ENCODE assay signal across 8 cellular contexts in genomic region chr10:91758303-91759146, GRCh38. TPM values are rescaled to one million over a fixed set of nuclear protein-coding genes. Genes with fewer than 3 reads are reported as not detected.
A peak's percentile ranks its signal among the peaks of the same experiment; 100 is the strongest.
DNase-seq lines count a peak whose midpoint lies in the region; ATAC-seq and TF ChIP-seq lines count a peak whose summit lies in the region.

No MANE protein-coding gene starts in this region.

- no peak overlapping the region for H3K27ac Mint-ChIP-seq in activated CD8-positive, alpha-beta T cell treated with anti-CD3 and anti-CD28 coated beads, Interleukin-2, amount 10 ng/mL, durations not matched to agents 7 days and 5 days
- no peak overlapping the region for H3K27ac Mint-ChIP-seq in stimulated activated memory B cell treated with anti-CD40 and anti-IgM and Interleukin-4, amounts not matched to agents 10 μg/mL and 1 μg/mL and 100 μg/mL, for 72 hours

- H3K4me3 Mint-ChIP-seq in activated CD8-positive, alpha-beta T cell treated with anti-CD3 and anti-CD28 coated beads, Interleukin-2, amount 10 ng/mL, durations not matched to agents 7 days and 5 days: no peak overlapping the region
- no peak overlapping the region for H3K4me3 Mint-ChIP-seq in stimulated activated memory B cell treated with anti-CD40 and anti-IgM and Interleukin-4, amounts not matched to agents 10 μg/mL and 1 μg/mL and 100 μg/mL, for 72 hours

- H3K4me1 ChIP-seq in left ventricle myocardium inferior: no peaks in the 10 kb centered on the region

- no peak for DNase-seq in Right ventricle myocardium superior
- no peak for DNase-seq in Right ventricle myocardium inferior (ENCODE audit: missing footprints)
- DNase-seq in NCI-H1694 (lab: John Stamatoyannopoulos, UW): peak; percentile 46
- DNase-seq in activated CD8-positive, alpha-beta T cell treated with anti-CD3 and anti-CD28 coated beads, Interleukin-2, amount 10 ng/mL, durations not matched to agents 7 days and 5 days: no peak
- DNase-seq in left ventricle myocardium inferior: no peak
- no peak for DNase-seq in posterior vena cava (ENCODE audit: low spot score)

- CTCF ChIA-PET in activated CD8-positive, alpha-beta T cell treated with anti-CD3 and anti-CD28 coated beads, Interleukin-2, amount 10 ng/mL, durations not matched to agents 7 days and 5 days (lab: Charles Lee): interaction anchor here (0.7 to 4.2 kb wide), 13 partner anchors 9 to 612 kb away, joined by 3 to 27 read pairs (median 4); partner anchors contain the start of genes BTAF1, FGFBP3 and TNKS2

- H3K9me3 Mint-ChIP-seq in activated CD8-positive, alpha-beta T cell treated with anti-CD3 and anti-CD28 coated beads, Interleukin-2, amount 10 ng/mL, durations not matched to agents 7 days and 5 days (ENCODE audit: insufficient read depth): no peaks in the 10 kb centered on the region
- no peaks in the 10 kb centered on the region for H3K9me3 Mint-ChIP-seq in stimulated activated memory B cell treated with anti-CD40 and anti-IgM and Interleukin-4, amounts not matched to agents 10 μg/mL and 1 μg/mL and 100 μg/mL, for 72 hours

- H3K27ac ChIP-seq in left ventricle myocardium inferior (replicated peaks): no peak overlapping the region

- peaks cover 37% of the 10 kb centered on the region for H3K27me3 Mint-ChIP-seq in activated CD8-positive, alpha-beta T cell treated with anti-CD3 and anti-CD28 coated beads, Interleukin-2, amount 10 ng/mL, durations not matched to agents 7 days and 5 days (ENCODE audit: low read depth)
- H3K27me3 Mint-ChIP-seq in stimulated activated memory B cell treated with anti-CD40 and anti-IgM and Interleukin-4, amounts not matched to agents 10 μg/mL and 1 μg/mL and 100 μg/mL, for 72 hours: peaks cover 9% of the 10 kb centered on the region

- H3K36me3 ChIP-seq in left ventricle myocardium inferior: no peaks in the 10 kb centered on the region

- ATAC-seq in Right ventricle myocardium superior (ENCODE audit: poor library complexity) (peak; percentile 75), Right ventricle myocardium inferior (no peak), GM19324 (IDR thresholded peaks at IDR 0.05; ENCODE audit: low FRiP score, unreplicated experiment) (no peak)
- peak; percentile 58 for ATAC-seq in activated CD8-positive, alpha-beta T cell treated with anti-CD3 and anti-CD28 coated beads, Interleukin-2, amount 10 ng/mL, durations not matched to agents 7 days and 5 days
- ATAC-seq in stimulated activated memory B cell treated with anti-CD40 and anti-IgM and Interleukin-4, amounts not matched to agents 10 μg/mL and 1 μg/mL and 100 μg/mL, for 72 hours: peak; percentile 61

- peaks cover 20% of the 10 kb centered on the region for H3K27me3 ChIP-seq in left ventricle myocardium inferior (ENCODE audit: low read depth)

- H3K36me3 Mint-ChIP-seq in activated CD8-positive, alpha-beta T cell treated with anti-CD3 and anti-CD28 coated beads, Interleukin-2, amount 10 ng/mL, durations not matched to agents 7 days and 5 days (ENCODE audit: low read depth): no peaks in the 10 kb centered on the region
- no peaks in the 10 kb centered on the region for H3K36me3 Mint-ChIP-seq in stimulated activated memory B cell treated with anti-CD40 and anti-IgM and Interleukin-4, amounts not matched to agents 10 μg/mL and 1 μg/mL and 100 μg/mL, for 72 hours

- H3K4me1 Mint-ChIP-seq in activated CD8-positive, alpha-beta T cell treated with anti-CD3 and anti-CD28 coated beads, Interleukin-2, amount 10 ng/mL, durations not matched to agents 7 days and 5 days (ENCODE audit: low read depth): no peaks in the 10 kb centered on the region
- H3K4me1 Mint-ChIP-seq in stimulated activated memory B cell treated with anti-CD40 and anti-IgM and Interleukin-4, amounts not matched to agents 10 μg/mL and 1 μg/mL and 100 μg/mL, for 72 hours: no peaks in the 10 kb centered on the region

- H3K4me3 ChIP-seq in left ventricle myocardium inferior: no peak overlapping the region

- intact Hi-C loops in Right ventricle myocardium superior (cut with DNase I) (loop anchor here (5.0 kb wide), 1 partner anchor 154 kb away; no protein-coding TSS in a partner anchor), Right ventricle myocardium inferior (cut with DNase I) (loop anchor here (1.0 kb wide), 1 partner anchor 155 kb away; no protein-coding TSS in a partner anchor), left ventricle myocardium inferior (cut with micrococcal nuclease) (loop anchor here (2.0 kb wide), 1 partner anchor 154 kb away; no protein-coding TSS in a partner anchor), posterior vena cava (cut with DNase I) (no loop called here)

- TF ChIP-seq CTCF in left ventricle myocardium inferior (IDR thresholded peaks at IDR 0.05; ENCODE audit: borderline replicate concordance): peak; percentile 70

- POLR2A ChIA-PET in activated CD8-positive, alpha-beta T cell treated with anti-CD3 and anti-CD28 coated beads, Interleukin-2, amount 10 ng/mL, durations not matched to agents 7 days and 5 days (lab: Charles Lee): no interaction called here

- H3K9me3 ChIP-seq in left ventricle myocardium inferior (replicated peaks): no peaks in the 10 kb centered on the region

RNA-seq across cellular contexts. Expression of gene TNKS2, which starts 39.7 kb away (rescaled TPM):
- total RNA-seq in Right ventricle myocardium superior (12.2 TPM), Right ventricle myocardium inferior (13.5 TPM), left ventricle myocardium inferior (13.8 TPM), posterior vena cava (10 to 100 TPM; 29.8 to 38.1 TPM)
- 10 to 100 TPM; 27.5 to 28.4 TPM for total RNA-seq in activated CD8-positive, alpha-beta T cell treated with anti-CD3 and anti-CD28 coated beads, Interleukin-2, amount 10 ng/mL, durations not matched to agents 7 days and 5 days

Comparison
In these comparisons a context has a peak if more than half of its experiments do, and no peak if none do; other contexts are left out.
1. ATAC-seq: peak in Right ventricle myocardium superior (single experiment), activated CD8-positive, alpha-beta T cell treated with anti-CD3 and anti-CD28 coated beads, Interleukin-2, amount 10 ng/mL, durations not matched to agents 7 days and 5 days (single experiment) and stimulated activated memory B cell treated with anti-CD40 and anti-IgM and Interleukin-4, amounts not matched to agents 10 μg/mL and 1 μg/mL and 100 μg/mL, for 72 hours (single experiment); none in Right ventricle myocardium inferior (single experiment) and GM19324 (single experiment).
2. intact Hi-C loops: an anchor here in Right ventricle myocardium superior (5.0 kb wide), Right ventricle myocardium inferior (1.0 kb wide) and left ventricle myocardium inferior (2.0 kb wide); none called in posterior vena cava.